ENCODE assay signal across 17 cellular contexts in the genomic region with DNA sequence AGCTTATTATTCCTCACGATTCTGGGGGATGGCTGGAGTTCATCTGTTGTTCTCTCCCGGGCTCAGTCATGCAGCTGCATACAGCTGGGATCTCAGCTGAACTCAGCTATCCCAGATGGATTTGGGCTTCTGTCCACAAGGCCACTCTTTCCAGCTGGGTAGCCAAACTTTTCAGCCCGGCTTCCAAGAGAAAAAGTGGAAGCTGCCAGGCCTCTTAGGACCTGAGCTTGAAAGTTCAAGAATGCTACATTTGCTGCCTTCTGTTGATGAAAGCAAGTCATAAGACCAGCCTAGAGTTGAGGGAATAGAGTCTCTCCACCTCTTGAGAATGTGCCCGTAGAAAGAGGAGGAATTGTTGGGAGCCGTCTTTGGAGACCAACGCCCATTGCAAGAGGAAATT.
DNase-seq lines count a peak whose midpoint lies in the region; ATAC-seq and TF ChIP-seq lines count a peak whose summit lies in the region.
"Had no signal": no experiment of that assay in that cellular context is flagged by ENCODE, and none has a peak within 500 bp of the region (broad histone marks: within the 10 kb centered on the region; RNA-seq: fewer than 3 reads in every experiment).

No MANE protein-coding gene starts in this region.

- TF ChIP-seq CTCF in breast epithelium (IDR thresholded peaks at IDR 0.05) (no peak), mammary epithelial cell (conservative IDR thresholded peaks at IDR 0.05 in 1 of 2, IDR thresholded peaks at IDR 0.05 in 1 of 2; ENCODE audit: extremely low read depth in 1 of 2, insufficient read depth in 1 of 2, low read depth in 1 of 2, low read length in 2 of 2) (no peak)

- no TSS peak for BruUV-seq in mammary epithelial cell (replicated peaks; lab: Mats Ljungman, UMichigan)

- H3K27ac ChIP-seq in breast epithelium (peak overlapping the region; percentile 64 to 77), mammary epithelial cell (ENCODE audit: insufficient read depth, low read depth, low read length) (no peak overlapping the region), right cardiac atrium (ENCODE audit: low read length) (peak overlapping the region; percentile 73)
- H3K27ac ChIP-seq: 22Rv1 had no signal

- no peak overlapping the region for H2AFZ ChIP-seq in mammary epithelial cell (ENCODE audit: low read depth, low read length)

- no peaks in the 10 kb centered on the region for H3K36me3 Mint-ChIP-seq in activated CD4-positive, alpha-beta T cell treated with anti-CD3 and anti-CD28 coated beads, Interleukin-2, amount 10 ng/mL, durations not matched to agents 24 days and 14 days (ENCODE audit: low read depth)
- H3K36me3 Mint-ChIP-seq: CD4-positive, alpha-beta memory T cell had no signal

- H3K9me3 Mint-ChIP-seq in activated CD4-positive, alpha-beta T cell treated with anti-CD3 and anti-CD28 coated beads, Interleukin-2, amount 10 ng/mL, durations not matched to agents 24 days and 14 days = no peaks in the 10 kb centered on the region

- 87% methylated on average over 6 of the region's 6 CpGs for WGBS in mammary epithelial cell (ENCODE audit: low coverage, missing lambda C conversion rate)
- 38% methylated on average over 6 of the region's 6 CpGs for WGBS in right cardiac atrium

- no peak overlapping the region for H3K4me3 ChIP-seq in breast epithelium
- H3K4me3 ChIP-seq in mammary epithelial cell (replicated peaks in 1 of 3; ENCODE audit: insufficient read depth in 1 of 3, low read depth in 2 of 3, low read length in 3 of 3) = no peak overlapping the region
- H3K4me3 ChIP-seq in right cardiac atrium (ENCODE audit: low read length) = no peak overlapping the region

- no peaks in the 10 kb centered on the region for H3K27me3 ChIP-seq in breast epithelium
- H3K27me3 ChIP-seq in mammary epithelial cell (ENCODE audit: insufficient read depth, low read length) = no peaks in the 10 kb centered on the region
- H3K27me3 ChIP-seq in right cardiac atrium (ENCODE audit: control insufficient read depth, insufficient read depth) = no peaks in the 10 kb centered on the region
- H3K27me3 ChIP-seq: brain microvascular endothelial cell had no signal

- no peaks in the 10 kb centered on the region for H3K4me1 Mint-ChIP-seq in activated CD4-positive, alpha-beta T cell treated with anti-CD3 and anti-CD28 coated beads, Interleukin-2, amount 10 ng/mL, durations not matched to agents 24 days and 14 days
- H3K4me1 Mint-ChIP-seq: CD4-positive, alpha-beta memory T cell had no signal

- in situ Hi-C loops in mammary epithelial cell (cut with MboI; ENCODE audit: low sequenced_read_pairs in 2 of 2) = no loop called here

- H3K4me1 ChIP-seq in breast epithelium = peaks cover 3 to 15% of the 10 kb centered on the region in 2 donors
- H3K4me1 ChIP-seq in mammary epithelial cell (ENCODE audit: insufficient read depth, low read length) = peaks cover 12% of the 10 kb centered on the region
- H3K4me1 ChIP-seq in right cardiac atrium (ENCODE audit: control insufficient read depth, insufficient read depth, low read length) = peaks cover 39% of the 10 kb centered on the region

- H3K9me3 ChIP-seq in breast epithelium = no peaks in the 10 kb centered on the region
- H3K9me3 ChIP-seq in mammary epithelial cell (replicated peaks; ENCODE audit: insufficient read depth, low read length) = no peaks in the 10 kb centered on the region
- no peaks in the 10 kb centered on the region for H3K9me3 ChIP-seq in right cardiac atrium (ENCODE audit: control insufficient read depth, low read length)

- ATAC-seq in right cardiac atrium (peak; percentile 82 to 85), GM19463 (IDR thresholded peaks at IDR 0.05; ENCODE audit: unreplicated experiment) (no peak)

- intact Hi-C loops in breast epithelium (cut with DNase I; ENCODE audit: low total_unique reads) = no loop called here
- intact Hi-C loops in mammary epithelial cell (cut with micrococcal nuclease) = no loop called here
- intact Hi-C loops in right cardiac atrium (cut with DNase I) = loop anchor here in 2 of 4 donors (10.0 kb wide), 2 partner anchors 87 to 97 kb away; a partner anchor contains a TSS
- intact Hi-C loops in activated CD4-positive, alpha-beta T cell treated with anti-CD3 and anti-CD28 coated beads, Interleukin-2, amount 10 ng/mL, durations not matched to agents 24 days and 14 days (cut with micrococcal nuclease) = no loop called here

- TF ChIP-seq POLR2A in breast epithelium (IDR thresholded peaks at IDR 0.05) = no peak

- H3K4me2 ChIP-seq in mammary epithelial cell (ENCODE audit: insufficient read depth, low read depth, low read length) = no peak overlapping the region

- CTCF ChIA-PET in mammary epithelial cell (lab: Charles Lee; ENCODE audit: low non-redundant PET) = no interaction called here

- DNase-seq in breast epithelium (ENCODE audit: low spot score in 2 of 2) = no peak
- DNase-seq in mammary epithelial cell = no peak
- DNase-seq in right cardiac atrium = peak; percentile 80 to 89 (median 82)
- DNase-seq in putamen (ENCODE audit: low spot score) = peak; percentile 36
- DNase-seq in EL = no peak
- no peak for DNase-seq in activated CD4-positive, alpha-beta T cell treated with anti-CD3 and anti-CD28 coated beads, Interleukin-2, amount 10 ng/mL, durations not matched to agents 24 days and 14 days
- DNase-seq in stimulated activated CD4-positive, alpha-beta T cell treated with anti-CD3 and anti-CD28 coated beads, Interleukin-4, amount 100 ng/mL, for 24 hours = no peak
- DNase-seq: activated CD4-positive, alpha-beta T cell treated with anti-CD3 and anti-CD28 coated beads, Interleukin-2, amount 50 U/mL, for 48 hours; activated effector memory CD4-positive, alpha-beta T cell treated with Interleukin-2 at 50 U/mL for 16 hours; brain microvascular endothelial cell; CD4-positive, alpha-beta memory T cell; NCI-H187; NCI-H748 treated with DMSO at 0.1 percent for 48 hours; posterior cingulate gyrus; stimulated activated CD4-positive, alpha-beta T cell treated with anti-CD3 and anti-CD28 coated beads, Interleukin-2, amount 100 ng/mL, for 24 hours had no signal

- H3K27me3 Mint-ChIP-seq in activated CD4-positive, alpha-beta T cell treated with anti-CD3 and anti-CD28 coated beads, Interleukin-2, amount 10 ng/mL, durations not matched to agents 24 days and 14 days = no peaks in the 10 kb centered on the region

- peaks cover 9% of the 10 kb centered on the region for H3K79me2 ChIP-seq in mammary epithelial cell (ENCODE audit: insufficient read depth, low read length)

- H4K20me1 ChIP-seq in mammary epithelial cell (ENCODE audit: insufficient read depth, low read length) = no peaks in the 10 kb centered on the region

- no peak overlapping the region for H3K9ac ChIP-seq in mammary epithelial cell (ENCODE audit: insufficient read depth, low read length)

- dilution Hi-C loops in mammary epithelial cell (cut with HindIII; ENCODE audit: low sequenced_read_pairs) = no loop called here

- no peak overlapping the region for H3K4me3 Mint-ChIP-seq in activated CD4-positive, alpha-beta T cell treated with anti-CD3 and anti-CD28 coated beads, Interleukin-2, amount 10 ng/mL, durations not matched to agents 24 days and 14 days
- H3K4me3 Mint-ChIP-seq: CD4-positive, alpha-beta memory T cell had no signal

- no peaks in the 10 kb centered on the region for H3K36me3 ChIP-seq in breast epithelium
- H3K36me3 ChIP-seq in mammary epithelial cell (ENCODE audit: insufficient read depth, low read length) = no peaks in the 10 kb centered on the region
- H3K36me3 ChIP-seq: brain microvascular endothelial cell had no signal

- H3K27ac Mint-ChIP-seq in activated CD4-positive, alpha-beta T cell treated with anti-CD3 and anti-CD28 coated beads, Interleukin-2, amount 10 ng/mL, durations not matched to agents 24 days and 14 days = no peak overlapping the region
- H3K27ac Mint-ChIP-seq: CD4-positive, alpha-beta memory T cell had no signal

Comparison
In these comparisons a context has a peak if more than half of its experiments do, and no peak if none do; other contexts are left out.
1. DNase-seq: peak in right cardiac atrium (3 of 3) and putamen (single experiment); none in breast epithelium (0 of 2), mammary epithelial cell (single experiment), EL (single experiment), activated CD4-positive, alpha-beta T cell treated with anti-CD3 and anti-CD28 coated beads, Interleukin-2, amount 10 ng/mL, durations not matched to agents 24 days and 14 days (single experiment) and stimulated activated CD4-positive, alpha-beta T cell treated with anti-CD3 and anti-CD28 coated beads, Interleukin-4, amount 100 ng/mL, for 24 hours (single experiment).